ENCODE assay signal across 13 cellular contexts in the genomic region with DNA sequence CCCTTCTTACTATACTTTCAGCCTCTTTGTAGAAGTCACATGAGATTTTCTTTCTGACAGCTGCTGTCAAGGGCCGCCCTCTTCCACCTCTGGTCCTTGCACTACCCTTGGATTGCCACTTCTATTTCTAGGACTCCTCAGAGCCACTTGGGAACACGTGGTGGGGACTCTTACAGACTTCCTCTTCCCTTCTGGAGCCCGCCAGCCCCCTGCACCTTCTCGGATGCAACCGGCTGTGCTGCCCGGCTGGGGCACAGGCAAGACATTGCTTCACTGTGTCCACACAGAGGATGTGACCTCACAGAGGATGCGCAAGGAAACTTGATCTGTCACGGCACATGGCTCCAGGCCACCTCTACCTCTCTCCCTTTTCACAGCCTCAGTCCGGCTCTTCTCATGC. TPM values are rescaled to one million over a fixed set of nuclear protein-coding genes. Genes with fewer than 3 reads are reported as not detected.
DNase-seq lines count a peak whose midpoint lies in the region; ATAC-seq and TF ChIP-seq lines count a peak whose summit lies in the region.
"Had no signal": no experiment of that assay in that cellular context is flagged by ENCODE, and none has a peak within 500 bp of the region (broad histone marks: within the 10 kb centered on the region; RNA-seq: fewer than 3 reads in every experiment).

No MANE protein-coding gene starts in this region.

- H2BK15ac ChIP-seq in mesendoderm (replicated peaks; ENCODE audit: low read depth), result no peak overlapping the region

- no peak overlapping the region for H3K23ac ChIP-seq in mesendoderm (ENCODE audit: low read length)

- H3K18ac ChIP-seq in mesendoderm (ENCODE audit: low read length), result no peak overlapping the region

- peak; percentile 36 for ATAC-seq in gastroesophageal sphincter
- ATAC-seq in GM18870 (IDR thresholded peaks at IDR 0.05; ENCODE audit: unreplicated experiment), result no peak

- H3K9me3 ChIP-seq in gastroesophageal sphincter, result no peaks in the 10 kb centered on the region
- H3K9me3 ChIP-seq: SK-N-SH, tibial nerve had no signal

- no peak overlapping the region for H3K4me3 ChIP-seq in gastroesophageal sphincter
- no peak overlapping the region for H3K4me3 ChIP-seq in mesendoderm (ENCODE audit: low read length)
- H3K4me3 ChIP-seq: tibial nerve had no signal

- 32 to 59% methylated on average over 4 to 8 of the region's 9 CpGs for WGBS in gastroesophageal sphincter (ENCODE audit: low coverage in 1 of 2), 2 donors
- no CpG with 5 or more reads among the region's 9 CpGs for WGBS in mesendoderm (ENCODE audit: extremely low coverage, insufficient coverage, low lambda C conversion rate)

- H3K79me2 ChIP-seq in mesendoderm (ENCODE audit: control insufficient read depth, insufficient read depth, low read length), result no peaks in the 10 kb centered on the region
- H3K79me2 ChIP-seq: parathyroid adenoma had no signal

- DNase-seq in activated CD4-positive, alpha-beta T cell treated with anti-CD3 and anti-CD28 coated beads for 48 hours, result peak; percentile 27
- DNase-seq in activated CD4-positive, alpha-beta T cell treated with anti-CD3 and anti-CD28 coated beads, Interleukin-2, amount 50 U/mL, for 4 hours, result no peak
- DNase-seq in SHP77 (lab: John Stamatoyannopoulos, UW), result peak; percentile 55 to 70
- no peak for DNase-seq in mesendoderm
- DNase-seq in type B pancreatic cell (ENCODE audit: extremely low spot score, unreplicated experiment), result no peak
- DNase-seq: ACHN; effector CD4-positive, alpha-beta T cell; SK-N-SH had no signal

- H3K27ac ChIP-seq in gastroesophageal sphincter (no peak overlapping the region), mesendoderm (ENCODE audit: low read depth, low read length) (no peak overlapping the region)
- H3K27ac ChIP-seq: parathyroid adenoma, tibial nerve had no signal

- peaks cover 94% of the 10 kb centered on the region for H3K4me1 Mint-ChIP-seq in stimulated activated naive CD8-positive, alpha-beta T cell treated with anti-CD3 and anti-CD28 coated beads, Interleukin-15, Interleukin-2, amounts not matched to agents 100 ng/mL and 50 ng/mL, for 24 hours (ENCODE audit: low read depth)
- H3K4me1 Mint-ChIP-seq in type B pancreatic cell (ENCODE audit: unreplicated experiment), result peaks cover 50% of the 10 kb centered on the region

- no peak overlapping the region for H3K9ac ChIP-seq in mesendoderm (ENCODE audit: low read length)
- H3K9ac ChIP-seq: parathyroid adenoma, SK-N-SH had no signal

- H3K79me1 ChIP-seq in mesendoderm (ENCODE audit: low read length), result no peaks in the 10 kb centered on the region

- no peak overlapping the region for H2AK5ac ChIP-seq in mesendoderm (ENCODE audit: low read length)

- TF ChIP-seq CTCF in gastroesophageal sphincter (IDR thresholded peaks at IDR 0.05), result no peak
- no peak for TF ChIP-seq CTCF in type B pancreatic cell (conservative IDR thresholded peaks at IDR 0.05)

- no peak overlapping the region for H2BK120ac ChIP-seq in mesendoderm (ENCODE audit: low read depth, low read length)

- peak overlapping the region; percentile 25 for H3K4me3 Mint-ChIP-seq in stimulated activated naive CD8-positive, alpha-beta T cell treated with anti-CD3 and anti-CD28 coated beads, Interleukin-15, Interleukin-2, amounts not matched to agents 100 ng/mL and 50 ng/mL, for 24 hours
- no peak overlapping the region for H3K4me3 Mint-ChIP-seq in type B pancreatic cell

- H2BK5ac ChIP-seq in mesendoderm (ENCODE audit: low read length), result no peak overlapping the region

- TF ChIP-seq EP300 in gastroesophageal sphincter (IDR thresholded peaks at IDR 0.05), result no peak

- H3K9me3 Mint-ChIP-seq in stimulated activated naive CD8-positive, alpha-beta T cell treated with anti-CD3 and anti-CD28 coated beads, Interleukin-15, Interleukin-2, amounts not matched to agents 100 ng/mL and 50 ng/mL, for 24 hours, result no peaks in the 10 kb centered on the region
- no peaks in the 10 kb centered on the region for H3K9me3 Mint-ChIP-seq in type B pancreatic cell

- H3K4me2 ChIP-seq in mesendoderm (ENCODE audit: low read length), result no peak overlapping the region
- H3K4me2 ChIP-seq: SK-N-SH had no signal

- peaks cover 4% of the 10 kb centered on the region for H3K36me3 Mint-ChIP-seq in stimulated activated naive CD8-positive, alpha-beta T cell treated with anti-CD3 and anti-CD28 coated beads, Interleukin-15, Interleukin-2, amounts not matched to agents 100 ng/mL and 50 ng/mL, for 24 hours (ENCODE audit: low read depth)
- peaks cover 5% of the 10 kb centered on the region for H3K36me3 Mint-ChIP-seq in type B pancreatic cell

- H3K27me3 ChIP-seq in gastroesophageal sphincter, result peaks cover 23% of the 10 kb centered on the region
- no peaks in the 10 kb centered on the region for H3K27me3 ChIP-seq in mesendoderm (ENCODE audit: insufficient read depth, low read length, poor library complexity)
- H3K27me3 ChIP-seq: tibial nerve had no signal

- no peak overlapping the region for H3K4ac ChIP-seq in mesendoderm (ENCODE audit: low read depth, low read length)

- peak overlapping the region; percentile 77 for H3K27ac Mint-ChIP-seq in stimulated activated naive CD8-positive, alpha-beta T cell treated with anti-CD3 and anti-CD28 coated beads, Interleukin-15, Interleukin-2, amounts not matched to agents 100 ng/mL and 50 ng/mL, for 24 hours
- no peak overlapping the region for H3K27ac Mint-ChIP-seq in type B pancreatic cell

- H3K36me3 ChIP-seq in gastroesophageal sphincter (no peaks in the 10 kb centered on the region), mesendoderm (ENCODE audit: control insufficient read depth, insufficient read depth, low read length) (no peaks in the 10 kb centered on the region)

- H3K4me1 ChIP-seq in gastroesophageal sphincter (peaks cover 0 to 36% (median 9%) of the 10 kb centered on the region in 3 donors), mesendoderm (ENCODE audit: control insufficient read depth, low read depth, low read length) (peaks cover 19% of the 10 kb centered on the region)

- H3K56ac ChIP-seq in mesendoderm (ENCODE audit: low read length), result no peak overlapping the region

- no peak overlapping the region for H4K5ac ChIP-seq in mesendoderm (ENCODE audit: low read length)

- no peak overlapping the region for H4K8ac ChIP-seq in mesendoderm (ENCODE audit: low read depth, low read length)

- no peak for TF ChIP-seq POLR2A in gastroesophageal sphincter (IDR thresholded peaks at IDR 0.05)

- H3K27me3 Mint-ChIP-seq in stimulated activated naive CD8-positive, alpha-beta T cell treated with anti-CD3 and anti-CD28 coated beads, Interleukin-15, Interleukin-2, amounts not matched to agents 100 ng/mL and 50 ng/mL, for 24 hours, result no peaks in the 10 kb centered on the region
- H3K27me3 Mint-ChIP-seq in type B pancreatic cell, result peaks cover 21% of the 10 kb centered on the region

RNA-seq across cellular contexts. Expression of gene IKBKE, which starts 2.4 kb away (rescaled TPM):
- total RNA-seq in gastroesophageal sphincter (1 to 10 TPM; 2.2 to 3.9 (median 2.7) TPM), type B pancreatic cell (ENCODE audit: low replicate concordance) (10.7 and 13.4 TPM in 2 replicates)
- polyA plus RNA-seq in mesendoderm (2013, experiment 1 of 2), result 3.7 TPM
- 3.8 TPM for polyA plus RNA-seq in mesendoderm (2013, experiment 2 of 2)

RNA-seq across cellular contexts. Expression of gene RASSF5, which starts 39.4 kb away (rescaled TPM):
- total RNA-seq in gastroesophageal sphincter (10 to 100 TPM in 2 of 4 donors, 1 to 10 TPM in 2; 6.2 to 23.3 (median 8.5) TPM), type B pancreatic cell (ENCODE audit: low replicate concordance) (3.8 and 5.9 TPM in 2 replicates)
- polyA plus RNA-seq in mesendoderm (2013, experiment 1 of 2), result 1.4 TPM
- polyA plus RNA-seq in mesendoderm (2013, experiment 2 of 2), result 1.8 TPM

Comparison
In these comparisons a context has a peak if more than half of its experiments do, and no peak if none do; other contexts are left out.
1. DNase-seq: peak in activated CD4-positive, alpha-beta T cell treated with anti-CD3 and anti-CD28 coated beads for 48 hours (single experiment) and SHP77 (2 of 2); none in activated CD4-positive, alpha-beta T cell treated with anti-CD3 and anti-CD28 coated beads, Interleukin-2, amount 50 U/mL, for 4 hours (0 of 2), mesendoderm (single experiment) and type B pancreatic cell (single experiment).